ENCODE assay signal across 8 cellular contexts in the genomic region with DNA sequence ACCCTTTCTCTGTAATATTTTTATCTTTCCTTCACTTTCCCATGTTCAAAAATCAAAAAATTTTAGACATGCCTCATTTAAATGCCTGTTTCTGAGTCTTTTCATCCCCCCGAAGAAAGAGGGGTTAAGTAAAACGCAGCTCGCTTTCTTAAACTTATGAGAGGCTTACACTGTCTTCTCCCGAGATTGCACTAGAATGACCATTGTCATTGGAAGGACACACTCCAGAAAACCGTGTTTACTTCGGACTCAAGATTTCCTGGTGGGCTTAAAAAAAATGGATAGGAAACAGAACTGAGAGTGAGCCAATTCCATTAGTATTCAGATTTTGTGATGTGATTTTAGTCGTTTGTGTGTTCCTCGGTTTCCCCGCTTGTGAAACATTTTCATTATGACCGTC. TPM values are rescaled to one million over a fixed set of nuclear protein-coding genes. Genes with fewer than 3 reads are reported as not detected.
DNase-seq lines count a peak whose midpoint lies in the region; ATAC-seq, FAIRE-seq and TF ChIP-seq lines count a peak whose summit lies in the region.

No MANE protein-coding gene starts in this region.

- BruUV-seq in HepG2 (replicated peaks; lab: Mats Ljungman, UMichigan) = no TSS peak
- BruUV-seq in OCI-LY7 (replicated peaks; lab: Mats Ljungman, UMichigan) = no TSS peak

- H3K79me2 ChIP-seq in HepG2 (ENCODE audit: insufficient read depth, low read length) (peaks cover 27% of the 10 kb centered on the region), OCI-LY7 (ENCODE audit: insufficient read depth, low read depth, low read length) (no peaks in the 10 kb centered on the region)

- TF ChIP-seq POLR2A in HepG2 (IDR thresholded peaks at IDR 0.05; ENCODE audit: insufficient read depth in 1 of 2, low read depth in 2 of 2, low read length in 2 of 2) = no peak

- no peak for TF ChIP-seq CTCF in HepG2 (CRISPR knock-in tag; IDR thresholded peaks at IDR 0.05)
- no peak for TF ChIP-seq CTCF in GM13976 (IDR thresholded peaks at IDR 0.05; ENCODE audit: borderline replicate concordance, control extremely low read depth, extremely low read depth, insufficient read depth, missing control alignments)
- no peak for TF ChIP-seq CTCF in OCI-LY7 (conservative IDR thresholded peaks at IDR 0.05; ENCODE audit: low read length)

- H3K27ac Mint-ChIP-seq in T-helper 1 cell treated with Interleukin-12 subunit alpha and Interleukin-12 subunit beta and Interleukin-4 antibody, amounts not matched to agents 30 μg/mL and 1 μg/mL, for 36 hours = peak overlapping the region; percentile 34
- H3K27ac Mint-ChIP-seq in activated naive CD8-positive, alpha-beta T cell treated with anti-CD3 and anti-CD28 coated beads, Interleukin-2, amount 10 ng/mL, durations not matched to agents 7 days and 5 days = peak overlapping the region; percentile 84

- H3K36me3 Mint-ChIP-seq in T-helper 1 cell treated with Interleukin-12 subunit alpha and Interleukin-12 subunit beta and Interleukin-4 antibody, amounts not matched to agents 30 μg/mL and 1 μg/mL, for 36 hours (ENCODE audit: low read depth) = peaks cover 3% of the 10 kb centered on the region
- no peaks in the 10 kb centered on the region for H3K36me3 Mint-ChIP-seq in activated naive CD8-positive, alpha-beta T cell treated with anti-CD3 and anti-CD28 coated beads, Interleukin-2, amount 10 ng/mL, durations not matched to agents 7 days and 5 days

- H3K9me3 Mint-ChIP-seq in T-helper 1 cell treated with Interleukin-12 subunit alpha and Interleukin-12 subunit beta and Interleukin-4 antibody, amounts not matched to agents 30 μg/mL and 1 μg/mL, for 36 hours = no peaks in the 10 kb centered on the region
- no peaks in the 10 kb centered on the region for H3K9me3 Mint-ChIP-seq in activated naive CD8-positive, alpha-beta T cell treated with anti-CD3 and anti-CD28 coated beads, Interleukin-2, amount 10 ng/mL, durations not matched to agents 7 days and 5 days

- H3K27ac ChIP-seq in HepG2 (ENCODE audit: extremely low read length, insufficient read depth, low read length) = no peak overlapping the region
- H3K27ac ChIP-seq in substantia nigra (ENCODE audit: low read depth, low read length, poor library complexity, severe bottlenecking) = peak overlapping the region; percentile 73
- no peak overlapping the region for H3K27ac ChIP-seq in OCI-LY7 (ENCODE audit: low read depth, low read length, poor library complexity, severe bottlenecking)

- peaks cover 0 to 8% of the 10 kb centered on the region in 2 experiments; a peak in 3 of 5 replicates for H3K27me3 ChIP-seq in HepG2 (ENCODE audit: control insufficient read depth in 1 of 2, insufficient read depth in 2 of 2, low read length in 2 of 2)

- no peaks in the 10 kb centered on the region for H3K9me2 ChIP-seq in OCI-LY7 (ENCODE audit: insufficient read depth, low read length)

- H2AFZ ChIP-seq in HepG2 (ENCODE audit: low read length) = no peak overlapping the region
- no peak overlapping the region for H2AFZ ChIP-seq in OCI-LY7 (ENCODE audit: low read length)

- no peak for ATAC-seq in activated naive CD8-positive, alpha-beta T cell treated with anti-CD3 and anti-CD28 coated beads, Interleukin-2, amount 10 ng/mL, durations not matched to agents 7 days and 5 days (ENCODE audit: low read depth)
- ATAC-seq in HepG2 (no peak), HG03460 (IDR thresholded peaks at IDR 0.05; ENCODE audit: unreplicated experiment) (no peak)

- TF ChIP-seq EP300 in HepG2 (IDR thresholded peaks at IDR 0.05; ENCODE audit: low read depth in 2 of 2, low read length in 2 of 2) = no peak
- no peak for TF ChIP-seq EP300 in HepG2 (CRISPR knock-in tag; IDR thresholded peaks at IDR 0.05; ENCODE audit: borderline replicate concordance)

- in situ Hi-C loops in HepG2 (cut with HindIII; ENCODE audit: extremely low pct_ligation_motif_present, low pct_unique_long_range_greater_than_20kb) = no loop called here
- in situ Hi-C loops in GM13976 (cut with MboI; ENCODE audit: low sequenced_read_pairs, unreplicated experiment) = no loop called here

- peak overlapping the region; percentile 82 for H3K9ac ChIP-seq in HepG2 (ENCODE audit: insufficient read depth, low read depth, low read length)

- TF ChIP-seq RAD21 in HepG2 (CRISPR knock-in tag; IDR thresholded peaks at IDR 0.05) = no peak

- POLR2A ChIA-PET in activated naive CD8-positive, alpha-beta T cell treated with anti-CD3 and anti-CD28 coated beads, Interleukin-2, amount 10 ng/mL, durations not matched to agents 7 days and 5 days (lab: Charles Lee) = no interaction called here
- POLR2A ChIA-PET in HepG2 (lab: Yijun Ruan, JAX) (interaction anchor here (1.8 kb wide), 1 partner anchor 172 kb away, joined by 8 read pairs; no protein-coding TSS in a partner anchor), OCI-LY7 (lab: Charles Lee) (no interaction called here)

- peaks cover 28% of the 10 kb centered on the region for H3K4me1 Mint-ChIP-seq in T-helper 1 cell treated with Interleukin-12 subunit alpha and Interleukin-12 subunit beta and Interleukin-4 antibody, amounts not matched to agents 30 μg/mL and 1 μg/mL, for 36 hours (ENCODE audit: low read depth)
- peaks cover 13% of the 10 kb centered on the region for H3K4me1 Mint-ChIP-seq in activated naive CD8-positive, alpha-beta T cell treated with anti-CD3 and anti-CD28 coated beads, Interleukin-2, amount 10 ng/mL, durations not matched to agents 7 days and 5 days

- H3K27me3 Mint-ChIP-seq in T-helper 1 cell treated with Interleukin-12 subunit alpha and Interleukin-12 subunit beta and Interleukin-4 antibody, amounts not matched to agents 30 μg/mL and 1 μg/mL, for 36 hours (ENCODE audit: low read depth) = peaks cover 56% of the 10 kb centered on the region
- H3K27me3 Mint-ChIP-seq in activated naive CD8-positive, alpha-beta T cell treated with anti-CD3 and anti-CD28 coated beads, Interleukin-2, amount 10 ng/mL, durations not matched to agents 7 days and 5 days = peaks cover 53% of the 10 kb centered on the region

- peak overlapping the region; percentile 90 for H3K4me2 ChIP-seq in HepG2 (ENCODE audit: low read depth, low read length)
- no peak overlapping the region for H3K4me2 ChIP-seq in OCI-LY7 (ENCODE audit: low read length)

- H3K9me3 ChIP-seq in HepG2 (ENCODE audit: low read length) (no peaks in the 10 kb centered on the region), OCI-LY7 (ENCODE audit: low read length) (no peaks in the 10 kb centered on the region)

- peak overlapping the region; percentile 96 for H3K4me3 Mint-ChIP-seq in T-helper 1 cell treated with Interleukin-12 subunit alpha and Interleukin-12 subunit beta and Interleukin-4 antibody, amounts not matched to agents 30 μg/mL and 1 μg/mL, for 36 hours
- peak overlapping the region; percentile 96 for H3K4me3 Mint-ChIP-seq in activated naive CD8-positive, alpha-beta T cell treated with anti-CD3 and anti-CD28 coated beads, Interleukin-2, amount 10 ng/mL, durations not matched to agents 7 days and 5 days

- intact Hi-C loops in HepG2 (cut with micrococcal nuclease; ENCODE audit: unreplicated experiment) (no loop called here), OCI-LY7 (cut with micrococcal nuclease; ENCODE audit: unreplicated experiment) (no loop called here)

- no peak for DNase-seq in T-helper 1 cell
- DNase-seq in activated naive CD8-positive, alpha-beta T cell treated with anti-CD3 and anti-CD28 coated beads, Interleukin-2, amount 10 ng/mL, durations not matched to agents 7 days and 5 days = no peak
- DNase-seq in HepG2 (ENCODE audit: low spot score) = no peak
- DNase-seq in substantia nigra (lab: John Stamatoyannopoulos, UW) = no peak
- no peak for DNase-seq in GM13976 (ENCODE audit: low spot score)
- no peak for DNase-seq in OCI-LY7 (ENCODE audit: low spot score)

- WGBS in HepG2 (ENCODE audit: low lambda C conversion rate) = 61% methylated on average over 10 of the region's 10 CpGs

- peaks cover 36% of the 10 kb centered on the region for H3K4me1 ChIP-seq in HepG2 (ENCODE audit: insufficient read depth, low read length)
- peaks cover 7% of the 10 kb centered on the region for H3K4me1 ChIP-seq in OCI-LY7 (ENCODE audit: insufficient read depth, low read length, poor library complexity, severe bottlenecking)

- H3K4me3 ChIP-seq in HepG2 (replicated peaks in 1 of 3; ENCODE audit: insufficient read depth in 1 of 3, low read depth in 2 of 3, low read length in 3 of 3) (peak overlapping the region; percentile 94 to 97 (median 94)), OCI-LY7 (ENCODE audit: low read depth, low read length, poor library complexity, severe bottlenecking) (no peak overlapping the region)

- no peak for FAIRE-seq in HepG2 (lab: Jason Lieb, UNC)

- H3K36me3 ChIP-seq in HepG2 (replicated peaks in 1 of 2; ENCODE audit: control insufficient read depth in 1 of 2, insufficient read depth in 2 of 2, low read length in 2 of 2) (no peaks in the 10 kb centered on the region), OCI-LY7 (ENCODE audit: insufficient read depth, low read length) (no peaks in the 10 kb centered on the region)

- H4K20me1 ChIP-seq in HepG2 (ENCODE audit: insufficient read depth, low read length) (no peaks in the 10 kb centered on the region), OCI-LY7 (ENCODE audit: insufficient read depth, low read length) (no peaks in the 10 kb centered on the region)

- CTCF ChIA-PET in HepG2 (lab: Yijun Ruan, JAX; ENCODE audit: low intra/inter-chr PET ratio, low total read pairs) (no interaction called here), OCI-LY7 (lab: Charles Lee; ENCODE audit: unreplicated experiment) (no interaction called here)

RNA-seq across cellular contexts. Expression of gene CRYBG3, which starts 1.3 kb away (rescaled TPM):
- 1 to 10 TPM; 5.3 to 5.7 TPM for total RNA-seq in activated naive CD8-positive, alpha-beta T cell treated with anti-CD3 and anti-CD28 coated beads, Interleukin-2, amount 10 ng/mL, durations not matched to agents 7 days and 5 days
- total RNA-seq in HepG2 (2016; rRNA removed; fragmentation: Illumina TruSeq; extraction: Trizol) (10.9 and 15.9 TPM in 2 replicates), OCI-LY7 (2022) (0.28 and 0.46 TPM in 2 replicates)
- total RNA-seq in HepG2 (2016; cell fraction: cytosol; rRNA removed; fragmentation: Illumina TruSeq; extraction: Trizol; ENCODE audit: low read depth) = 5.1 and 8.7 TPM in 2 replicates
- total RNA-seq in HepG2 (2016; cell fraction: insoluble cytoplasmic fraction; rRNA removed; fragmentation: Illumina TruSeq; extraction: Trizol) = 10.2 and 15.2 TPM in 2 replicates
- total RNA-seq in HepG2 (2016; cell fraction: membrane; rRNA removed; fragmentation: Illumina TruSeq; extraction: Trizol) = 2.5 and 3.9 TPM in 2 replicates
- 32.9 and 33.5 TPM in 2 replicates for total RNA-seq in HepG2 (2016; cell fraction: nucleus; rRNA removed; fragmentation: Illumina TruSeq; extraction: Trizol)
- 3.7 and 3.8 TPM in 2 replicates for polyA plus RNA-seq in HepG2 (2011; rRNA removed)
- 1.3 and 1.6 TPM in 2 replicates for polyA plus RNA-seq in HepG2 (2011; cell fraction: cytosol; rRNA removed)
- 5.1 and 5.8 TPM in 2 replicates for polyA plus RNA-seq in HepG2 (2011; cell fraction: nucleus; rRNA removed)
- polyA plus RNA-seq in HepG2 (2012) = 2.8 and 2.9 TPM in 2 replicates
- polyA plus RNA-seq in HepG2 (2016; cell fraction: cytosol; fragmentation: Illumina TruSeq; extraction: Trizol; ENCODE audit: low read depth) = 4.5 and 5.0 TPM in 2 replicates
- 4.9 and 5.9 TPM in 2 replicates for polyA plus RNA-seq in HepG2 (2016; cell fraction: insoluble cytoplasmic fraction; fragmentation: Illumina TruSeq; extraction: Trizol; ENCODE audit: low read depth)
- polyA plus RNA-seq in HepG2 (2016; cell fraction: membrane; fragmentation: Illumina TruSeq; extraction: Trizol; ENCODE audit: low read depth) = 0.71 and 0.86 TPM in 2 replicates
- 20.3 and 26.9 TPM in 2 replicates for polyA plus RNA-seq in HepG2 (2016; cell fraction: nucleus; fragmentation: Illumina TruSeq; extraction: Trizol; ENCODE audit: insufficient read depth, low read depth)
- 4.3 and 5.1 TPM in 2 replicates for polyA minus RNA-seq in HepG2 (2011; rRNA and poly(A)+ RNA removed; ENCODE audit: low replicate concordance)
- polyA minus RNA-seq in HepG2 (2011; cell fraction: cytosol; rRNA and poly(A)+ RNA removed) = 6.0 and 6.6 TPM in 2 replicates
- polyA minus RNA-seq in HepG2 (2011; cell fraction: nucleus; rRNA and poly(A)+ RNA removed) = 31.0 and 35.2 TPM in 2 replicates
- total RNA-seq in OCI-LY7 (2014; rRNA removed; shearing (Covaris generic)) = 0.05 and 0.22 TPM in 2 replicates

RNA-seq across cellular contexts. Expression of gene ARL6, which starts 58.5 kb away (rescaled TPM):
- total RNA-seq in activated naive CD8-positive, alpha-beta T cell treated with anti-CD3 and anti-CD28 coated beads, Interleukin-2, amount 10 ng/mL, durations not matched to agents 7 days and 5 days = 1 to 10 TPM; 4.9 to 6.3 TPM
- total RNA-seq in HepG2 (2016; rRNA removed; fragmentation: Illumina TruSeq; extraction: Trizol) = 3.7 and 6.2 TPM in 2 replicates
- 1.7 and 2.3 TPM in 2 replicates for total RNA-seq in HepG2 (2016; cell fraction: cytosol; rRNA removed; fragmentation: Illumina TruSeq; extraction: Trizol; ENCODE audit: low read depth)
- total RNA-seq in HepG2 (2016; cell fraction: insoluble cytoplasmic fraction; rRNA removed; fragmentation: Illumina TruSeq; extraction: Trizol) = 4.3 and 7.6 TPM in 2 replicates
- 2.4 and 3.1 TPM in 2 replicates for total RNA-seq in HepG2 (2016; cell fraction: membrane; rRNA removed; fragmentation: Illumina TruSeq; extraction: Trizol)
- 2.7 and 4.6 TPM in 2 replicates for total RNA-seq in HepG2 (2016; cell fraction: nucleus; rRNA removed; fragmentation: Illumina TruSeq; extraction: Trizol)
- 0.98 and 1.3 TPM in 2 replicates for polyA plus RNA-seq in HepG2 (2011; rRNA removed)
- 0.59 and 1.2 TPM in 2 replicates for polyA plus RNA-seq in HepG2 (2011; cell fraction: cytosol; rRNA removed)
- 0.76 and 1.00 TPM in 2 replicates for polyA plus RNA-seq in HepG2 (2011; cell fraction: nucleus; rRNA removed)
- polyA plus RNA-seq in HepG2 (2012) = 1.4 and 1.6 TPM in 2 replicates
- polyA plus RNA-seq in HepG2 (2016; cell fraction: cytosol; fragmentation: Illumina TruSeq; extraction: Trizol; ENCODE audit: low read depth) = 0.31 and 0.51 TPM in 2 replicates
- polyA plus RNA-seq in HepG2 (2016; cell fraction: insoluble cytoplasmic fraction; fragmentation: Illumina TruSeq; extraction: Trizol; ENCODE audit: low read depth) = 3.7 and 5.0 TPM in 2 replicates
- polyA plus RNA-seq in HepG2 (2016; cell fraction: membrane; fragmentation: Illumina TruSeq; extraction: Trizol; ENCODE audit: low read depth) = 0.91 and 1.0 TPM in 2 replicates
- 2.6 and 4.9 TPM in 2 replicates for polyA plus RNA-seq in HepG2 (2016; cell fraction: nucleus; fragmentation: Illumina TruSeq; extraction: Trizol; ENCODE audit: insufficient read depth, low read depth)
- 4.0 and 13.2 TPM in 2 replicates for polyA minus RNA-seq in HepG2 (2011; rRNA and poly(A)+ RNA removed; ENCODE audit: low replicate concordance)
- 1.1 and 1.8 TPM in 2 replicates for polyA minus RNA-seq in HepG2 (2011; cell fraction: cytosol; rRNA and poly(A)+ RNA removed)
- 6.3 and 8.0 TPM in 2 replicates for polyA minus RNA-seq in HepG2 (2011; cell fraction: nucleus; rRNA and poly(A)+ RNA removed)
- total RNA-seq in OCI-LY7 (2014; rRNA removed; shearing (Covaris generic)) = 5.0 and 8.6 TPM in 2 replicates
- total RNA-seq in OCI-LY7 (2022) = 5.5 and 5.9 TPM in 2 replicates
